14 cellular contexts compared by ENCODE assay signal in genomic region chr14:21630503-21630902, GRCh38. TPM values are rescaled to one million over a fixed set of nuclear protein-coding genes. Genes with fewer than 3 reads are reported as not detected.
DNase-seq lines count a peak whose midpoint lies in the region; ATAC-seq, FAIRE-seq and TF ChIP-seq lines count a peak whose summit lies in the region.
"Not testable (repeated sequence)": the region's sequence is repeated elsewhere in the genome, so short reads cannot be mapped to it uniquely, and the experiment has no call there.
"Had no signal": no experiment of that assay in that cellular context is flagged by ENCODE, and none has a peak within 500 bp of the region (broad histone marks: within the 10 kb centered on the region; RNA-seq: fewer than 3 reads in every experiment).

No MANE protein-coding gene starts in this region.

- not testable (repeated sequence) for H3K4me1 ChIP-seq in KMS-11 (ENCODE audit: low read depth, poor library complexity, severe bottlenecking); HepG2 (ENCODE audit: insufficient read depth, low read length)
- peaks cover 11% of the 10 kb centered on the region; the same call in 1 of the 2 replicates for H3K4me1 ChIP-seq in PC-3 (ENCODE audit: insufficient read depth, low read length)

- not testable (repeated sequence) for BruUV-seq in PC-3 (replicated peaks; lab: Mats Ljungman, UMichigan); HepG2 (replicated peaks; lab: Mats Ljungman, UMichigan)

- H3K9ac ChIP-seq in KMS-11; PC-3 (ENCODE audit: low read length); HepG2 (ENCODE audit: insufficient read depth, low read depth, low read length): not testable (repeated sequence)

- not testable (repeated sequence) for H4K20me1 ChIP-seq in KMS-11 (ENCODE audit: insufficient read depth); PC-3 (ENCODE audit: low read length); HepG2 (ENCODE audit: insufficient read depth, low read length)

- H3K9me2 ChIP-seq in PC-3 (replicated peaks; ENCODE audit: low read length) = not testable (repeated sequence)

- TF ChIP-seq POLR2A in HepG2 (IDR thresholded peaks at IDR 0.05; ENCODE audit: insufficient read depth in 1 of 2, low read depth in 2 of 2, low read length in 2 of 2) = not testable (repeated sequence)

- intact Hi-C loops in PC-3 (cut with micrococcal nuclease); HepG2 (cut with micrococcal nuclease; ENCODE audit: unreplicated experiment): not testable (repeated sequence)

- not testable (repeated sequence) for FAIRE-seq in HepG2 (lab: Jason Lieb, UNC)
- FAIRE-seq in urothelium cell line (lab: Jason Lieb, UNC) = peak; percentile 13

- in situ Hi-C loops in HepG2 (cut with HindIII; ENCODE audit: extremely low pct_ligation_motif_present, low pct_unique_long_range_greater_than_20kb) = not testable (repeated sequence)

- ATAC-seq in PC-3, HepG2: not testable (repeated sequence)

- not testable (repeated sequence) for H3K4me2 ChIP-seq in KMS-11; HepG2 (ENCODE audit: low read depth, low read length)
- H3K4me2 ChIP-seq in PC-3 (ENCODE audit: low read length) = 0 out of 2 replicates have a peak overlapping the region, but pooled peaks have one; percentile 8

- H3K36me3 ChIP-seq in KMS-11 (ENCODE audit: insufficient read depth); PC-3 (ENCODE audit: low read depth, low read length); HepG2 (replicated peaks in 1 of 2; ENCODE audit: control insufficient read depth in 1 of 2, insufficient read depth in 2 of 2, low read length in 2 of 2): not testable (repeated sequence)

- H3K9me3 ChIP-seq in PC-3 (ENCODE audit: low read length); HepG2 (ENCODE audit: low read length): not testable (repeated sequence)

- TF ChIP-seq CTCF in KMS-11 (conservative IDR thresholded peaks at IDR 0.05; ENCODE audit: low read depth, low read length); PC-3 (conservative IDR thresholded peaks at IDR 0.05; ENCODE audit: low read depth, low read length); VCaP (conservative IDR thresholded peaks at IDR 0.05); HepG2 (CRISPR knock-in tag; IDR thresholded peaks at IDR 0.05): not testable (repeated sequence)

- POLR2A ChIA-PET in PC-3 (lab: Charles Lee; ENCODE audit: unreplicated experiment); HepG2 (lab: Yijun Ruan, JAX): not testable (repeated sequence)

- not testable (repeated sequence) for TF ChIP-seq EP300 in HepG2 (IDR thresholded peaks at IDR 0.05; ENCODE audit: low read depth in 2 of 2, low read length in 2 of 2); HepG2 (CRISPR knock-in tag; IDR thresholded peaks at IDR 0.05; ENCODE audit: borderline replicate concordance)

- WGBS in HepG2 (ENCODE audit: low lambda C conversion rate) = 44% methylated on average over 1 of the region's 1 CpG

- DNase-seq in PC-3; HepG2 (ENCODE audit: low spot score); urothelium cell line (ENCODE audit: low spot score): not testable (repeated sequence)

- CTCF ChIA-PET in PC-3 (lab: Charles Lee); HepG2 (lab: Yijun Ruan, JAX; ENCODE audit: low intra/inter-chr PET ratio, low total read pairs): not testable (repeated sequence)

- H3K4me3 ChIP-seq in KMS-11 (IDR thresholded peaks at IDR 0.05; ENCODE audit: insufficient read depth, low read depth, low read length); PC-3 (ENCODE audit: low read length); HepG2 (replicated peaks in 1 of 3; ENCODE audit: insufficient read depth in 1 of 3, low read depth in 2 of 3, low read length in 3 of 3): not testable (repeated sequence)

- TF ChIP-seq RAD21 in HepG2 (CRISPR knock-in tag; IDR thresholded peaks at IDR 0.05) = not testable (repeated sequence)

- not testable (repeated sequence) for H3F3A ChIP-seq in PC-3 (ENCODE audit: low read length, unreplicated experiment)

- not testable (repeated sequence) for H3K27me3 ChIP-seq in KMS-11 (ENCODE audit: insufficient read depth, low read depth); HepG2 (ENCODE audit: control insufficient read depth in 1 of 2, insufficient read depth in 2 of 2, low read length in 2 of 2)
- H3K27me3 ChIP-seq in PC-3 (ENCODE audit: low read length) = peaks cover 25% of the 10 kb centered on the region

- H3K27ac ChIP-seq in KMS-11 (peak overlapping the region; percentile 20; the same call in 1 of the 2 replicates), VCaP (peak overlapping the region; percentile 69)
- not testable (repeated sequence) for H3K27ac ChIP-seq in PC-3 (ENCODE audit: low read length); HepG2 (ENCODE audit: extremely low read length, insufficient read depth, low read length)

- H2AFZ ChIP-seq in KMS-11 (ENCODE audit: low read depth); PC-3 (ENCODE audit: low read length); HepG2 (ENCODE audit: low read length): not testable (repeated sequence)

- H3K79me2 ChIP-seq in KMS-11 (ENCODE audit: insufficient read depth, low read depth); PC-3 (ENCODE audit: low read length); HepG2 (ENCODE audit: insufficient read depth, low read length): not testable (repeated sequence)

RNA-seq across cellular contexts. Expression of gene OR10G2, which starts 4.2 kb away (rescaled TPM):
- total RNA-seq in PC-3 (2014; rRNA removed) (not detected in 2 replicates), HepG2 (2016; rRNA removed; fragmentation: Illumina TruSeq; extraction: Trizol) (not detected in 2 replicates)
- not detected in 2 replicates for total RNA-seq in HepG2 (2016; cell fraction: cytosol; rRNA removed; fragmentation: Illumina TruSeq; extraction: Trizol; ENCODE audit: low read depth)
- total RNA-seq in HepG2 (2016; cell fraction: insoluble cytoplasmic fraction; rRNA removed; fragmentation: Illumina TruSeq; extraction: Trizol) = not detected in 2 replicates
- total RNA-seq in HepG2 (2016; cell fraction: membrane; rRNA removed; fragmentation: Illumina TruSeq; extraction: Trizol) = not detected in 2 replicates
- total RNA-seq in HepG2 (2016; cell fraction: nucleus; rRNA removed; fragmentation: Illumina TruSeq; extraction: Trizol) = not detected in 2 replicates
- not detected in 2 replicates for polyA plus RNA-seq in HepG2 (2011; rRNA removed)
- polyA plus RNA-seq in HepG2 (2011; cell fraction: cytosol; rRNA removed) = not detected in 2 replicates
- not detected in 2 replicates for polyA plus RNA-seq in HepG2 (2011; cell fraction: nucleus; rRNA removed)
- polyA plus RNA-seq in HepG2 (2012) = not detected in 2 replicates
- polyA plus RNA-seq in HepG2 (2016; cell fraction: cytosol; fragmentation: Illumina TruSeq; extraction: Trizol; ENCODE audit: low read depth) = not detected in 2 replicates
- not detected in 2 replicates for polyA plus RNA-seq in HepG2 (2016; cell fraction: insoluble cytoplasmic fraction; fragmentation: Illumina TruSeq; extraction: Trizol; ENCODE audit: low read depth)
- not detected in 2 replicates for polyA plus RNA-seq in HepG2 (2016; cell fraction: membrane; fragmentation: Illumina TruSeq; extraction: Trizol; ENCODE audit: low read depth)
- not detected in 2 replicates for polyA plus RNA-seq in HepG2 (2016; cell fraction: nucleus; fragmentation: Illumina TruSeq; extraction: Trizol; ENCODE audit: insufficient read depth, low read depth)
- not detected in 2 replicates for polyA minus RNA-seq in HepG2 (2011; rRNA and poly(A)+ RNA removed; ENCODE audit: low replicate concordance)
- not detected in 2 replicates for polyA minus RNA-seq in HepG2 (2011; cell fraction: cytosol; rRNA and poly(A)+ RNA removed)
- not detected in 2 replicates for polyA minus RNA-seq in HepG2 (2011; cell fraction: nucleus; rRNA and poly(A)+ RNA removed)
- total RNA-seq: CD4-positive, alpha-beta memory T cell; CD4-positive, CD25-positive, alpha-beta regulatory T cell; CD8-positive, alpha-beta memory T cell; Daoy; G401; GM12878 had no signal
- polyA plus RNA-seq: AG04450; CD14-positive monocyte; CD4-positive, alpha-beta memory T cell; CD4-positive, CD25-positive, alpha-beta regulatory T cell; GM12878 had no signal

RNA-seq across cellular contexts. Expression of gene OR4E2, which starts 23.1 kb away (rescaled TPM):
- total RNA-seq in PC-3 (2014; rRNA removed) = not detected in 2 replicates
- total RNA-seq in HepG2 (2016; rRNA removed; fragmentation: Illumina TruSeq; extraction: Trizol) = not detected in 2 replicates
- not detected in 2 replicates for total RNA-seq in HepG2 (2016; cell fraction: cytosol; rRNA removed; fragmentation: Illumina TruSeq; extraction: Trizol; ENCODE audit: low read depth)
- total RNA-seq in HepG2 (2016; cell fraction: insoluble cytoplasmic fraction; rRNA removed; fragmentation: Illumina TruSeq; extraction: Trizol) = not detected in 2 replicates
- total RNA-seq in HepG2 (2016; cell fraction: membrane; rRNA removed; fragmentation: Illumina TruSeq; extraction: Trizol) = not detected in 2 replicates
- not detected in 2 replicates for total RNA-seq in HepG2 (2016; cell fraction: nucleus; rRNA removed; fragmentation: Illumina TruSeq; extraction: Trizol)
- not detected in 2 replicates for polyA plus RNA-seq in HepG2 (2011; rRNA removed)
- not detected in 2 replicates for polyA plus RNA-seq in HepG2 (2011; cell fraction: cytosol; rRNA removed)
- not detected in 2 replicates for polyA plus RNA-seq in HepG2 (2011; cell fraction: nucleus; rRNA removed)
- not detected in 2 replicates for polyA plus RNA-seq in HepG2 (2012)
- not detected in 2 replicates for polyA plus RNA-seq in HepG2 (2016; cell fraction: cytosol; fragmentation: Illumina TruSeq; extraction: Trizol; ENCODE audit: low read depth)
- polyA plus RNA-seq in HepG2 (2016; cell fraction: insoluble cytoplasmic fraction; fragmentation: Illumina TruSeq; extraction: Trizol; ENCODE audit: low read depth) = not detected in 2 replicates
- polyA plus RNA-seq in HepG2 (2016; cell fraction: membrane; fragmentation: Illumina TruSeq; extraction: Trizol; ENCODE audit: low read depth) = not detected in 2 replicates
- polyA plus RNA-seq in HepG2 (2016; cell fraction: nucleus; fragmentation: Illumina TruSeq; extraction: Trizol; ENCODE audit: insufficient read depth, low read depth) = not detected in 2 replicates
- not detected in 2 replicates for polyA minus RNA-seq in HepG2 (2011; rRNA and poly(A)+ RNA removed; ENCODE audit: low replicate concordance)
- not detected in 2 replicates for polyA minus RNA-seq in HepG2 (2011; cell fraction: cytosol; rRNA and poly(A)+ RNA removed)
- not detected in 2 replicates for polyA minus RNA-seq in HepG2 (2011; cell fraction: nucleus; rRNA and poly(A)+ RNA removed)
- total RNA-seq: CD4-positive, alpha-beta memory T cell; CD4-positive, CD25-positive, alpha-beta regulatory T cell; CD8-positive, alpha-beta memory T cell; Daoy; G401; GM12878 had no signal
- polyA plus RNA-seq: AG04450; CD14-positive monocyte; CD4-positive, alpha-beta memory T cell; CD4-positive, CD25-positive, alpha-beta regulatory T cell; CD8-positive, alpha-beta memory T cell; GM12878 had no signal

RNA-seq across cellular contexts. Expression of gene OR4E1, which starts 43.1 kb away (rescaled TPM):
- not detected in 2 replicates for total RNA-seq in PC-3 (2014; rRNA removed)
- total RNA-seq in HepG2 (2016; rRNA removed; fragmentation: Illumina TruSeq; extraction: Trizol) = not detected in 2 replicates
- not detected in 2 replicates for total RNA-seq in HepG2 (2016; cell fraction: cytosol; rRNA removed; fragmentation: Illumina TruSeq; extraction: Trizol; ENCODE audit: low read depth)
- total RNA-seq in HepG2 (2016; cell fraction: insoluble cytoplasmic fraction; rRNA removed; fragmentation: Illumina TruSeq; extraction: Trizol) = not detected in 2 replicates
- total RNA-seq in HepG2 (2016; cell fraction: membrane; rRNA removed; fragmentation: Illumina TruSeq; extraction: Trizol) = not detected in 2 replicates
- not detected in 2 replicates for total RNA-seq in HepG2 (2016; cell fraction: nucleus; rRNA removed; fragmentation: Illumina TruSeq; extraction: Trizol)
- not detected in 2 replicates for polyA plus RNA-seq in HepG2 (2011; rRNA removed)
- polyA plus RNA-seq in HepG2 (2011; cell fraction: cytosol; rRNA removed) = not detected in 2 replicates
- not detected in 2 replicates for polyA plus RNA-seq in HepG2 (2011; cell fraction: nucleus; rRNA removed)
- not detected in 2 replicates for polyA plus RNA-seq in HepG2 (2012)
- not detected in 2 replicates for polyA plus RNA-seq in HepG2 (2016; cell fraction: cytosol; fragmentation: Illumina TruSeq; extraction: Trizol; ENCODE audit: low read depth)
- polyA plus RNA-seq in HepG2 (2016; cell fraction: insoluble cytoplasmic fraction; fragmentation: Illumina TruSeq; extraction: Trizol; ENCODE audit: low read depth) = not detected in 2 replicates
- not detected in 2 replicates for polyA plus RNA-seq in HepG2 (2016; cell fraction: membrane; fragmentation: Illumina TruSeq; extraction: Trizol; ENCODE audit: low read depth)
- polyA plus RNA-seq in HepG2 (2016; cell fraction: nucleus; fragmentation: Illumina TruSeq; extraction: Trizol; ENCODE audit: insufficient read depth, low read depth) = not detected in 2 replicates
- not detected in 2 replicates for polyA minus RNA-seq in HepG2 (2011; rRNA and poly(A)+ RNA removed; ENCODE audit: low replicate concordance)
- not detected in 2 replicates for polyA minus RNA-seq in HepG2 (2011; cell fraction: cytosol; rRNA and poly(A)+ RNA removed)
- polyA minus RNA-seq in HepG2 (2011; cell fraction: nucleus; rRNA and poly(A)+ RNA removed) = not detected in 2 replicates
- total RNA-seq: A673; CD4-positive, alpha-beta memory T cell; CD4-positive, CD25-positive, alpha-beta regulatory T cell; CD8-positive, alpha-beta memory T cell; Daoy; G401; GM12878 had no signal
- polyA plus RNA-seq: AG04450; CD14-positive monocyte; CD8-positive, alpha-beta memory T cell; GM12878 had no signal

RNA-seq across cellular contexts. Expression of gene OR10G3, which starts 50.6 kb away (rescaled TPM):
- not detected in 2 replicates for total RNA-seq in PC-3 (2014; rRNA removed)
- total RNA-seq in HepG2 (2016; rRNA removed; fragmentation: Illumina TruSeq; extraction: Trizol) = not detected in 2 replicates
- total RNA-seq in HepG2 (2016; cell fraction: cytosol; rRNA removed; fragmentation: Illumina TruSeq; extraction: Trizol; ENCODE audit: low read depth) = not detected in 2 replicates
- not detected in 2 replicates for total RNA-seq in HepG2 (2016; cell fraction: insoluble cytoplasmic fraction; rRNA removed; fragmentation: Illumina TruSeq; extraction: Trizol)
- not detected in 2 replicates for total RNA-seq in HepG2 (2016; cell fraction: membrane; rRNA removed; fragmentation: Illumina TruSeq; extraction: Trizol)
- total RNA-seq in HepG2 (2016; cell fraction: nucleus; rRNA removed; fragmentation: Illumina TruSeq; extraction: Trizol) = not detected in 2 replicates
- polyA plus RNA-seq in HepG2 (2011; rRNA removed) = not detected in 2 replicates
- polyA plus RNA-seq in HepG2 (2011; cell fraction: cytosol; rRNA removed) = not detected in 2 replicates
- polyA plus RNA-seq in HepG2 (2011; cell fraction: nucleus; rRNA removed) = not detected in 2 replicates
- not detected in 2 replicates for polyA plus RNA-seq in HepG2 (2012)
- not detected in 2 replicates for polyA plus RNA-seq in HepG2 (2016; cell fraction: cytosol; fragmentation: Illumina TruSeq; extraction: Trizol; ENCODE audit: low read depth)
- polyA plus RNA-seq in HepG2 (2016; cell fraction: insoluble cytoplasmic fraction; fragmentation: Illumina TruSeq; extraction: Trizol; ENCODE audit: low read depth) = not detected in 2 replicates
- polyA plus RNA-seq in HepG2 (2016; cell fraction: membrane; fragmentation: Illumina TruSeq; extraction: Trizol; ENCODE audit: low read depth) = not detected in 2 replicates
- not detected in 2 replicates for polyA plus RNA-seq in HepG2 (2016; cell fraction: nucleus; fragmentation: Illumina TruSeq; extraction: Trizol; ENCODE audit: insufficient read depth, low read depth)
- polyA minus RNA-seq in HepG2 (2011; rRNA and poly(A)+ RNA removed; ENCODE audit: low replicate concordance) = not detected in 2 replicates
- polyA minus RNA-seq in HepG2 (2011; cell fraction: cytosol; rRNA and poly(A)+ RNA removed) = not detected in 2 replicates
- not detected in 2 replicates for polyA minus RNA-seq in HepG2 (2011; cell fraction: nucleus; rRNA and poly(A)+ RNA removed)
- total RNA-seq: A673; CD4-positive, alpha-beta memory T cell; CD4-positive, CD25-positive, alpha-beta regulatory T cell; CD8-positive, alpha-beta memory T cell; Daoy; G401; GM12878 had no signal
- polyA plus RNA-seq: AG04450; CD14-positive monocyte; CD4-positive, alpha-beta memory T cell; CD4-positive, CD25-positive, alpha-beta regulatory T cell; CD8-positive, alpha-beta memory T cell; GM12878 had no signal
